In genomic region chr3:183317271-183317670, GRCh38 we compare ENCODE assay signal across 24 cellular contexts.
"Had no signal": no experiment of that assay in that cellular context is flagged by ENCODE, and none has a peak within 500 bp of the region (broad histone marks: within the 10 kb centered on the region; RNA-seq: fewer than 3 reads in every experiment).

No MANE protein-coding gene starts in this region.

- H3K4me3 ChIP-seq: coronary artery, heart left ventricle, lung, pancreas, tibial artery, upper lobe of left lung, uterus had no signal

- H3K36me3 Mint-ChIP-seq: naive thymus-derived CD4-positive, alpha-beta T cell had no signal

- FAIRE-seq: endometrium, frontal cortex, kidney, pancreas, small intestine had no signal

- H3K27me3 ChIP-seq: heart left ventricle, pancreas, tibial artery, upper lobe of left lung, uterus had no signal

- H3K27me3 Mint-ChIP-seq: naive thymus-derived CD4-positive, alpha-beta T cell; stimulated activated naive CD8-positive, alpha-beta T cell treated with anti-CD3 and anti-CD28 coated beads, Interleukin-15, Interleukin-2, amounts not matched to agents 100 ng/mL and 50 ng/mL, for 24 hours had no signal

- H3K36me3 ChIP-seq: heart left ventricle, pancreas, tibial artery, upper lobe of left lung, uterus had no signal

- ATAC-seq: heart left ventricle; left cardiac atrium; left ventricle myocardium superior; naive thymus-derived CD4-positive, alpha-beta T cell; pancreas; right cardiac atrium; stimulated activated memory B cell treated with anti-CD40 and anti-IgM and Interleukin-4, amounts not matched to agents 10 μg/mL and 1 μg/mL and 100 μg/mL, for 72 hours had no signal

- H3K27ac ChIP-seq: coronary artery, heart left ventricle, pancreas, tibial artery, upper lobe of left lung, uterus had no signal

- H3K4me3 Mint-ChIP-seq: naive thymus-derived CD4-positive, alpha-beta T cell; neural crest cell; stimulated activated memory B cell treated with anti-CD40 and anti-IgM and Interleukin-4, amounts not matched to agents 10 μg/mL and 1 μg/mL and 100 μg/mL, for 72 hours; stimulated activated naive CD8-positive, alpha-beta T cell treated with anti-CD3 and anti-CD28 coated beads, Interleukin-15, Interleukin-2, amounts not matched to agents 100 ng/mL and 50 ng/mL, for 24 hours had no signal

- H3K9me3 ChIP-seq: heart left ventricle, pancreas, tibial artery, upper lobe of left lung, uterus had no signal

- H3K4me1 Mint-ChIP-seq: stimulated activated memory B cell treated with anti-CD40 and anti-IgM and Interleukin-4, amounts not matched to agents 10 μg/mL and 1 μg/mL and 100 μg/mL, for 72 hours had no signal

- H3K9me3 Mint-ChIP-seq: naive thymus-derived CD4-positive, alpha-beta T cell; neural crest cell; stimulated activated memory B cell treated with anti-CD40 and anti-IgM and Interleukin-4, amounts not matched to agents 10 μg/mL and 1 μg/mL and 100 μg/mL, for 72 hours; stimulated activated naive CD8-positive, alpha-beta T cell treated with anti-CD3 and anti-CD28 coated beads, Interleukin-15, Interleukin-2, amounts not matched to agents 100 ng/mL and 50 ng/mL, for 24 hours had no signal

- H3K4me1 ChIP-seq: pancreas, tibial artery, uterus had no signal

- H3K27ac Mint-ChIP-seq: stimulated activated memory B cell treated with anti-CD40 and anti-IgM and Interleukin-4, amounts not matched to agents 10 μg/mL and 1 μg/mL and 100 μg/mL, for 72 hours; stimulated activated naive CD8-positive, alpha-beta T cell treated with anti-CD3 and anti-CD28 coated beads, Interleukin-15, Interleukin-2, amounts not matched to agents 100 ng/mL and 50 ng/mL, for 24 hours had no signal

- DNase-seq: central memory CD4-positive, alpha-beta T cell; effector CD4-positive, alpha-beta T cell; heart left ventricle; hippocampal formation; kidney; left cardiac atrium; left ventricle myocardium superior; mesendoderm; naive thymus-derived CD4-positive, alpha-beta T cell; nucleus accumbens; pancreas; right cardiac atrium; small intestine; stimulated activated CD4-positive, alpha-beta T cell treated with anti-CD3 and anti-CD28 coated beads, Interleukin-4, amount 100 ng/mL, for 1 hour; tibial artery; upper lobe of left lung; uterus had no signal
